1 cellular context compared by ENCODE assay signal in genomic region chr12:27864521-27864920, GRCh38.
TF ChIP-seq lines count a peak whose summit lies in the region.

No MANE protein-coding gene starts in this region.

TF ChIP-seq in K562, 482 proteins besides CTCF, POLR2A, EP300 and RAD21:
- TF ChIP-seq RREB1 (CRISPR knock-in tag; IDR thresholded peaks at IDR 0.05), result no peak
- TF ChIP-seq ZFP30 (CRISPR knock-in tag; IDR thresholded peaks at IDR 0.05; ENCODE audit: borderline replicate concordance), result no peak
- no peak for TF ChIP-seq TOE1 (IDR thresholded peaks at IDR 0.05; ENCODE audit: borderline replicate concordance)
- no peak for TF ChIP-seq TOE1 (CRISPR knock-in tag; IDR thresholded peaks at IDR 0.05; ENCODE audit: borderline replicate concordance, low read depth)
- peak; percentile 28 for TF ChIP-seq RFX1 (IDR thresholded peaks at IDR 0.05)
- no peak for TF ChIP-seq JUND (IDR thresholded peaks at IDR 0.05; ENCODE audit: borderline replicate concordance, low read depth, low read length)
- no peak for TF ChIP-seq JUND (tag; IDR thresholded peaks at IDR 0.05; ENCODE audit: borderline replicate concordance, low read depth, low read length)
- no peak for TF ChIP-seq USF1 (CRISPR knock-in tag; IDR thresholded peaks at IDR 0.05)
- no peak for TF ChIP-seq ZNF518B (CRISPR knock-in tag; IDR thresholded peaks at IDR 0.05)
- TF ChIP-seq CHD7 (IDR thresholded peaks at IDR 0.05; ENCODE audit: low read depth, low read length), result no peak
